ENCODE assay signal across 2 cellular contexts in genomic region chr2:17571681-17572080, GRCh38.
TF ChIP-seq lines count a peak whose summit lies in the region.

No MANE protein-coding gene starts in this region.

TF ChIP-seq in HepG2, 621 proteins besides CTCF, POLR2A, EP300 and RAD21:
- TF ChIP-seq MED8 (CRISPR knock-in tag; IDR thresholded peaks at IDR 0.05; ENCODE audit: insufficient replicate concordance): no peak
- TF ChIP-seq SOX6 (IDR thresholded peaks at IDR 0.05): no peak
- TF ChIP-seq SOX6 (CRISPR knock-in tag; IDR thresholded peaks at IDR 0.05): no peak
- no peak for TF ChIP-seq ZNF841 (CRISPR knock-in tag; IDR thresholded peaks at IDR 0.05; ENCODE audit: borderline replicate concordance)
- no peak for TF ChIP-seq HNRNPH1 (optimal IDR thresholded peaks at IDR 0.05; ENCODE audit: low read depth, low read length)

TF ChIP-seq in WTC11, 78 proteins besides CTCF, POLR2A, EP300 and RAD21:
- TF ChIP-seq ZNF317 (CRISPR knock-in tag; IDR thresholded peaks at IDR 0.05; ENCODE audit: borderline replicate concordance, low read depth) (no peak), ATF1 (CRISPR knock-in tag; IDR thresholded peaks at IDR 0.05) (no peak), FOXP1 (CRISPR knock-in tag; IDR thresholded peaks at IDR 0.05; ENCODE audit: borderline replicate concordance) (no peak), MLX (CRISPR knock-in tag; IDR thresholded peaks at IDR 0.05) (no peak), ZNF121 (CRISPR knock-in tag; IDR thresholded peaks at IDR 0.05) (no peak), MYBL2 (CRISPR knock-in tag; IDR thresholded peaks at IDR 0.05) (no peak), ZNF263 (CRISPR knock-in tag; IDR thresholded peaks at IDR 0.05; ENCODE audit: low read depth) (no peak), NR1H2 (CRISPR knock-in tag; IDR thresholded peaks at IDR 0.05) (no peak), RORB (CRISPR knock-in tag; IDR thresholded peaks at IDR 0.05) (no peak), ZBTB43 (CRISPR knock-in tag; IDR thresholded peaks at IDR 0.05) (no peak), OVOL2 (CRISPR knock-in tag; IDR thresholded peaks at IDR 0.05; ENCODE audit: borderline replicate concordance) (no peak), NFATC4 (CRISPR knock-in tag; IDR thresholded peaks at IDR 0.05) (no peak), ZNF532 (CRISPR knock-in tag; IDR thresholded peaks at IDR 0.05; ENCODE audit: borderline replicate concordance) (no peak), E2F1 (CRISPR knock-in tag; IDR thresholded peaks at IDR 0.05) (no peak), CREM (CRISPR knock-in tag; IDR thresholded peaks at IDR 0.05) (no peak), STAT6 (CRISPR knock-in tag; conservative IDR thresholded peaks at IDR 0.05; ENCODE audit: low read depth) (no peak), IRF2 (CRISPR knock-in tag; IDR thresholded peaks at IDR 0.05; ENCODE audit: borderline replicate concordance, low read depth) (no peak), ZNF219 (CRISPR knock-in tag; IDR thresholded peaks at IDR 0.05; ENCODE audit: borderline replicate concordance) (no peak), FOXK1 (CRISPR knock-in tag; IDR thresholded peaks at IDR 0.05) (no peak)
TF ChIP-seq in WTC11: peak in this region for 0.
